32 cellular contexts compared by ENCODE assay signal in genomic region chr7:128205068-128205467, GRCh38. TPM values are rescaled to one million over a fixed set of nuclear protein-coding genes. Genes with fewer than 3 reads are reported as not detected.
"Had no signal": no experiment of that assay in that cellular context is flagged by ENCODE, and none has a peak within 500 bp of the region (broad histone marks: within the 10 kb centered on the region; RNA-seq: fewer than 3 reads in every experiment).

No MANE protein-coding gene starts in this region.

- ATAC-seq: activated CD4-positive, CD25-positive, alpha-beta regulatory T cell treated with anti-CD3 and anti-CD28 coated beads, Interleukin-2, amount 50 U/mL, for 24 hours; activated CD8-positive, alpha-beta T cell treated with anti-CD3 and anti-CD28 coated beads for 36 hours; gastroesophageal sphincter; heart right ventricle; T-helper 17 cell had no signal

- DNase-seq: activated B cell treated with CpG ODN at 0.5 μM for 24 hours; activated CD4-positive, alpha-beta T cell treated with anti-CD3 and anti-CD28 coated beads for 48 hours; activated CD4-positive, alpha-beta T cell treated with anti-CD3 and anti-CD28 coated beads, Interleukin-2, amount 50 U/mL, for 1 hour; activated CD4-positive, alpha-beta T cell treated with anti-CD3 and anti-CD28 coated beads, Interleukin-2, amount 50 U/mL, for 48 hours; activated CD8-positive, alpha-beta T cell treated with anti-CD3 and anti-CD28 coated beads for 36 hours; activated gamma-delta T cell treated with Interleukin-2 at 50 U/mL for 16 hours; activated naive CD4-positive, alpha-beta T cell treated with anti-CD3 and anti-CD28 coated beads, Interleukin-2, amount 50 U/mL, for 16 hours; activated naive CD4-positive, alpha-beta T cell treated with Interleukin-2 at 50 U/mL for 16 hours; activated T-cell treated with anti-CD3 and anti-CD28 coated beads, Interleukin-2, amount 50 U/mL, for 1 hour; amniotic stem cell; anterior cingulate cortex; brain microvascular endothelial cell; colonic mucosa; effector CD8-positive, alpha-beta T cell; esophagus squamous epithelium; foreskin melanocyte; heart right ventricle; T-helper 1 cell; T-helper 17 cell; T1000; WERI-Rb-1 had no signal

- H3K36me3 ChIP-seq: brain microvascular endothelial cell, colonic mucosa, esophagus squamous epithelium, gastroesophageal sphincter, heart right ventricle, WERI-Rb-1 had no signal

- H3K4me3 ChIP-seq: colonic mucosa, esophagus squamous epithelium, gastroesophageal sphincter, heart right ventricle had no signal

- H3K27ac ChIP-seq: brain microvascular endothelial cell, colonic mucosa, epithelial cell of prostate, esophagus squamous epithelium, gastroesophageal sphincter, heart right ventricle, WERI-Rb-1 had no signal

- H3K9me3 ChIP-seq: colonic mucosa, esophagus squamous epithelium, gastroesophageal sphincter, heart right ventricle had no signal

- H3K4me1 ChIP-seq: colonic mucosa had no signal

RNA-seq across cellular contexts. Expression of gene LEP, which starts 36.0 kb away (rescaled TPM):
- total RNA-seq: activated B cell treated with CpG ODN at 0.5 μM for 24 hours; activated CD8-positive, alpha-beta memory T cell treated with anti-CD3 and anti-CD28 coated beads for 36 hours; activated CD8-positive, alpha-beta T cell treated with anti-CD3 and anti-CD28 coated beads for 36 hours; activated T-helper 1 cell treated with anti-CD3 and anti-CD28 coated beads, Interleukin-12 subunit alpha, Interleukin-12 subunit beta, Interleukin-2, Interleukin-4 antibody, amounts not matched to agents 30 ng/mL and 10 ng/mL and 1 ng/mL, durations not matched to agents 14 hours and 24 hours and 36 hours; activated T-helper 2 cell treated with anti-CD3 and anti-CD28 coated beads, Interferon-gamma antibody, Interleukin-2, Interleukin-4, amounts not matched to agents 10 μg/mL and 5 μg/mL and 100 μg/mL, durations not matched to agents 14 hours and 24 hours and 36 hours; astrocyte; dermis microvascular lymphatic vessel endothelial cell; endothelial cell of umbilical vein; esophagus squamous epithelium; fibroblast of villous mesenchyme; glomerular endothelial cell; T-helper 17 cell had no signal
- polyA plus RNA-seq: endothelial cell of umbilical vein had no signal
